10 cellular contexts compared by ENCODE assay signal in the genomic region with DNA sequence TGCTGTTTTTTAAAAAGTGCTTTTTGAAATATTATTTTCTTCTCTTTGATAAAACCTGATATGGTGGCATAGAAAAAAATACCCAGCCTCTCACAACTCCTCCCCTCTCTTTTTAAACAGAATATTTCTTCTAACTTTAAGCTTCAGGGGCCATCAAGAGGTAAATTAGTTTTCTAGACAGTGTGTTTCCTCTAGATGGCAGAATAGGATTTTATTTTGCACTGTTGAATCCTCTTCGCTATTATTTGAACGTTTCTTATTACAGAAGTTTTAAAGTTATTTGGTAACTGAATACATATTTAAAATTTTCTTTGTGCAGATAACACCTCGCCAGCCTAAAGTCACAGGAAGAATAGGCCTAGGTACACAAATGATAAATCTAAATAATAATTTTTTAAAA. TPM values are rescaled to one million over a fixed set of nuclear protein-coding genes. Genes with fewer than 3 reads are reported as not detected.
DNase-seq lines count a peak whose midpoint lies in the region; ATAC-seq and TF ChIP-seq lines count a peak whose summit lies in the region.
"Had no signal": no experiment of that assay in that cellular context is flagged by ENCODE, and none has a peak within 500 bp of the region (broad histone marks: within the 10 kb centered on the region; RNA-seq: fewer than 3 reads in every experiment).

No MANE protein-coding gene starts in this region.

- no peak overlapping the region for H3K4me3 ChIP-seq in retinal pigment epithelial cell (ENCODE audit: low read length)
- H3K4me3 ChIP-seq: ovary, suprapubic skin had no signal

- TF ChIP-seq CTCF in retinal pigment epithelial cell (conservative IDR thresholded peaks at IDR 0.05; ENCODE audit: low read depth, low read length), result peak; percentile 43

- DNase-seq in SIG-M5 treated with dmso at 0.1 percent for 504 hours (lab: John Stamatoyannopoulos, UW; ENCODE audit: unreplicated experiment) (peak; percentile 42), SIG-M5 (lab: John Stamatoyannopoulos, UW) (no peak), NCI-H748 (lab: John Stamatoyannopoulos, UW; ENCODE audit: unreplicated experiment) (peak; percentile 1), dermis blood vessel endothelial cell (peak; percentile 21), retinal pigment epithelial cell (ENCODE audit: low read depth) (no peak)
- DNase-seq: ovary had no signal

- ATAC-seq in HG03460 (IDR thresholded peaks at IDR 0.05; ENCODE audit: unreplicated experiment), result no peak
- ATAC-seq in HG03139 (IDR thresholded peaks at IDR 0.05; ENCODE audit: unreplicated experiment), result no peak
- ATAC-seq in activated CD4-positive, CD25-positive, alpha-beta regulatory T cell treated with anti-CD3 and anti-CD28 coated beads, Interleukin-2, amount 50 U/mL, for 24 hours, result no peak

RNA-seq across cellular contexts. Expression of a gene that starts 30.3 kb away (rescaled TPM):
- 22.8 and 23.0 TPM in 2 replicates for total RNA-seq in dermis blood vessel endothelial cell

RNA-seq across cellular contexts. Expression of a gene that starts 38.1 kb away (rescaled TPM):
- 3.6 and 7.3 TPM in 2 replicates for total RNA-seq in dermis blood vessel endothelial cell

Comparison
In these comparisons a context has a peak if more than half of its experiments do, and no peak if none do; other contexts are left out.
1. DNase-seq: peak in SIG-M5 treated with dmso at 0.1 percent for 504 hours (single experiment), NCI-H748 (single experiment) and dermis blood vessel endothelial cell (single experiment); none in SIG-M5 (single experiment) and retinal pigment epithelial cell (single experiment).